ENCODE assay signal across 9 cellular contexts in the genomic region with DNA sequence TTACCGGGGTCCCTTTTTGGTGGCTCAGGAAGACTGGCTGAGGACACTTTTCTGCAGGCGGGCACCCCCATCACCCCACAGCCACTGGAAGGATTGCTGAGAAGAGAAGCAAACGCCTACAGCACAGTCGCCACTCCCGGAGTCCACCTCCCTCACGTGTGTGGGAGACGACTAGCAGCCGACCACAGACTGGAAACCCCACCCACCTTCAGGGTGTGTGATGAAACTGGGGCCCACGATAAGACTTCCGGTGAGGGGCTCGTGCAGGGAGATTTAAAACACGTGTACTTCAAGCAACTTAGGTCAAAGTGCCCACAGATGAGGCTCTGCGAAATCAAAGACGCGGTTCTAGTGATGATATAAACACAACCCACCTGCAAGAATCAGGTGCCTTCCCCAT. TPM values are rescaled to one million over a fixed set of nuclear protein-coding genes. Genes with fewer than 3 reads are reported as not detected.
A peak's percentile ranks its signal among the peaks of the same experiment; 100 is the strongest.
DNase-seq lines count a peak whose midpoint lies in the region; ATAC-seq and TF ChIP-seq lines count a peak whose summit lies in the region.
"Had no signal": no experiment of that assay in that cellular context is flagged by ENCODE, and none has a peak within 500 bp of the region (broad histone marks: within the 10 kb centered on the region; RNA-seq: fewer than 3 reads in every experiment).

No MANE protein-coding gene starts in this region.

- no peak for TF ChIP-seq CTCF in heart left ventricle (IDR thresholded peaks at IDR 0.05)

- H3K4me1 Mint-ChIP-seq in activated T-helper 1 cell treated with anti-CD3 and anti-CD28 coated beads, Interleukin-12 subunit alpha, Interleukin-12 subunit beta, Interleukin-2, Interleukin-4 antibody, amounts not matched to agents 30 ng/mL and 10 ng/mL and 1 ng/mL, durations not matched to agents 14 hours and 24 hours and 36 hours (ENCODE audit: low read depth) = peaks cover 81% of the 10 kb centered on the region
- H3K4me1 Mint-ChIP-seq in natural killer cell treated with Interleukin-12 subunit alpha and Interleukin-12 subunit beta and Interleukin-15 and Interleukin-18, amount 100 ng/mL, for 72 hours (ENCODE audit: low read depth in 2 of 2) = peaks cover 82 to 100% of the 10 kb centered on the region in 2 donors

- peaks cover 0 to 14% (median 0%) of the 10 kb centered on the region in 9 donors for H3K36me3 ChIP-seq in heart left ventricle

- WGBS in heart left ventricle, 4 donors = 66 to 71% (median 69%) methylated on average over 12 to 15 of the region's 15 CpGs

- H3K9me3 ChIP-seq in heart left ventricle = no peaks in the 10 kb centered on the region

- peak overlapping the region; percentile 53 for H3K4me3 Mint-ChIP-seq in activated T-helper 1 cell treated with anti-CD3 and anti-CD28 coated beads, Interleukin-12 subunit alpha, Interleukin-12 subunit beta, Interleukin-2, Interleukin-4 antibody, amounts not matched to agents 30 ng/mL and 10 ng/mL and 1 ng/mL, durations not matched to agents 14 hours and 24 hours and 36 hours
- H3K4me3 Mint-ChIP-seq in natural killer cell treated with Interleukin-12 subunit alpha and Interleukin-12 subunit beta and Interleukin-15 and Interleukin-18, amount 100 ng/mL, for 72 hours = peak overlapping the region; percentile 72

- no peak for ATAC-seq in heart left ventricle
- ATAC-seq in left ventricle myocardium superior = no peak
- peak in 1 of 2 donors; percentile 39 for ATAC-seq in natural killer cell treated with Interleukin-12 subunit alpha and Interleukin-12 subunit beta and Interleukin-15 and Interleukin-18, amount 100 ng/mL, for 72 hours

- H3K27ac Mint-ChIP-seq in activated T-helper 1 cell treated with anti-CD3 and anti-CD28 coated beads, Interleukin-12 subunit alpha, Interleukin-12 subunit beta, Interleukin-2, Interleukin-4 antibody, amounts not matched to agents 30 ng/mL and 10 ng/mL and 1 ng/mL, durations not matched to agents 14 hours and 24 hours and 36 hours = peak overlapping the region; percentile 86
- H3K27ac Mint-ChIP-seq in natural killer cell treated with Interleukin-12 subunit alpha and Interleukin-12 subunit beta and Interleukin-15 and Interleukin-18, amount 100 ng/mL, for 72 hours = peak overlapping the region; percentile 85 to 99

- H3K27me3 Mint-ChIP-seq in activated T-helper 1 cell treated with anti-CD3 and anti-CD28 coated beads, Interleukin-12 subunit alpha, Interleukin-12 subunit beta, Interleukin-2, Interleukin-4 antibody, amounts not matched to agents 30 ng/mL and 10 ng/mL and 1 ng/mL, durations not matched to agents 14 hours and 24 hours and 36 hours (ENCODE audit: insufficient read depth) = no peaks in the 10 kb centered on the region
- H3K27me3 Mint-ChIP-seq in natural killer cell treated with Interleukin-12 subunit alpha and Interleukin-12 subunit beta and Interleukin-15 and Interleukin-18, amount 100 ng/mL, for 72 hours = no peaks in the 10 kb centered on the region

- no peak for TF ChIP-seq POLR2A in heart left ventricle (IDR thresholded peaks at IDR 0.05)

- intact Hi-C loops in heart left ventricle (cut with DNase I) = loop anchor here in 1 of 10 donors (5.0 kb wide), 1 partner anchor 49 kb away; no protein-coding TSS in a partner anchor
- intact Hi-C loops in left ventricle myocardium superior (cut with micrococcal nuclease) = no loop called here
- intact Hi-C loops in activated T-helper 1 cell treated with anti-CD3 and anti-CD28 coated beads, Interleukin-12 subunit alpha, Interleukin-12 subunit beta, Interleukin-2, Interleukin-4 antibody, amounts not matched to agents 30 ng/mL and 10 ng/mL and 1 ng/mL, durations not matched to agents 14 hours and 24 hours and 36 hours (cut with micrococcal nuclease) = loop anchor here (1.0 to 10.0 kb wide), 2 partner anchors 18 to 282 kb away; a partner anchor contains a TSS

- DNase-seq in heart left ventricle (no peak), left ventricle myocardium superior (no peak), ureter (ENCODE audit: low spot score) (peak; percentile 48), NCI-H128 (lab: John Stamatoyannopoulos, UW; ENCODE audit: unreplicated experiment) (no peak), NCI-H345 treated with DMSO at 0.1 percent for 48 hours (lab: John Stamatoyannopoulos, UW; ENCODE audit: unreplicated experiment) (no peak), AG08395 (ENCODE audit: low spot score) (no peak)
- DNase-seq in activated T-helper 1 cell treated with anti-CD3 and anti-CD28 coated beads, Interleukin-12 subunit alpha, Interleukin-12 subunit beta, Interleukin-2, Interleukin-4 antibody, amounts not matched to agents 30 ng/mL and 10 ng/mL and 1 ng/mL, durations not matched to agents 14 hours and 24 hours and 36 hours (ENCODE audit: low spot score) = peak; percentile 68
- DNase-seq in natural killer cell treated with Interleukin-12 subunit alpha and Interleukin-12 subunit beta and Interleukin-15 and Interleukin-18, amount 100 ng/mL, for 72 hours (ENCODE audit: low spot score) = peak; percentile 80
- DNase-seq: NCI-H69 had no signal

- peaks cover 0 to 100% (median 45%) of the 10 kb centered on the region in 12 donors for H3K4me1 ChIP-seq in heart left ventricle

- no peaks in the 10 kb centered on the region for H3K27me3 ChIP-seq in heart left ventricle

- peaks cover 43% of the 10 kb centered on the region for H3K36me3 Mint-ChIP-seq in activated T-helper 1 cell treated with anti-CD3 and anti-CD28 coated beads, Interleukin-12 subunit alpha, Interleukin-12 subunit beta, Interleukin-2, Interleukin-4 antibody, amounts not matched to agents 30 ng/mL and 10 ng/mL and 1 ng/mL, durations not matched to agents 14 hours and 24 hours and 36 hours (ENCODE audit: low read depth)
- peaks cover 22% of the 10 kb centered on the region for H3K36me3 Mint-ChIP-seq in natural killer cell treated with Interleukin-12 subunit alpha and Interleukin-12 subunit beta and Interleukin-15 and Interleukin-18, amount 100 ng/mL, for 72 hours

- no peaks in the 10 kb centered on the region for H3K9me3 Mint-ChIP-seq in activated T-helper 1 cell treated with anti-CD3 and anti-CD28 coated beads, Interleukin-12 subunit alpha, Interleukin-12 subunit beta, Interleukin-2, Interleukin-4 antibody, amounts not matched to agents 30 ng/mL and 10 ng/mL and 1 ng/mL, durations not matched to agents 14 hours and 24 hours and 36 hours
- H3K9me3 Mint-ChIP-seq in natural killer cell treated with Interleukin-12 subunit alpha and Interleukin-12 subunit beta and Interleukin-15 and Interleukin-18, amount 100 ng/mL, for 72 hours = no peaks in the 10 kb centered on the region

- no peak overlapping the region for H3K4me3 ChIP-seq in heart left ventricle

- H3K27ac ChIP-seq in heart left ventricle = peak overlapping the region in 9 of 12 donors; percentile 9 to 95 (median 81)

RNA-seq across cellular contexts. Expression of a gene that starts 26.3 kb away (rescaled TPM):
- total RNA-seq in heart left ventricle (10 to 100 TPM; 15.8 to 93.0 (median 38.8) TPM), left ventricle myocardium superior (32.7 TPM), ureter (78.7 TPM)
- polyA plus RNA-seq in heart left ventricle = 10 to 100 TPM in 1 of 2 donors, 1 to 10 TPM in 1; 7.7 to 11.3 TPM
- 57.3 and 63.6 TPM in 2 replicates for total RNA-seq in activated T-helper 1 cell treated with anti-CD3 and anti-CD28 coated beads, Interleukin-12 subunit alpha, Interleukin-12 subunit beta, Interleukin-2, Interleukin-4 antibody, amounts not matched to agents 30 ng/mL and 10 ng/mL and 1 ng/mL, durations not matched to agents 14 hours and 24 hours and 36 hours
- total RNA-seq in natural killer cell treated with Interleukin-12 subunit alpha and Interleukin-12 subunit beta and Interleukin-15 and Interleukin-18, amount 100 ng/mL, for 72 hours = 10 to 100 TPM; 62.5 to 77.6 TPM

Comparison
In these comparisons a context has a peak if more than half of its experiments do, and no peak if none do; other contexts are left out.
1. DNase-seq: peak in activated T-helper 1 cell treated with anti-CD3 and anti-CD28 coated beads, Interleukin-12 subunit alpha, Interleukin-12 subunit beta, Interleukin-2, Interleukin-4 antibody, amounts not matched to agents 30 ng/mL and 10 ng/mL and 1 ng/mL, durations not matched to agents 14 hours and 24 hours and 36 hours (single experiment), natural killer cell treated with Interleukin-12 subunit alpha and Interleukin-12 subunit beta and Interleukin-15 and Interleukin-18, amount 100 ng/mL, for 72 hours (single experiment) and ureter (single experiment); none in heart left ventricle (0 of 5), left ventricle myocardium superior (single experiment), NCI-H128 (single experiment), NCI-H345 treated with DMSO at 0.1 percent for 48 hours (single experiment) and AG08395 (single experiment).